Comparison of ENCODE assay signal across 8 cellular contexts in genomic region chr4:2799444-2799911, GRCh38. TPM values are rescaled to one million over a fixed set of nuclear protein-coding genes. Genes with fewer than 3 reads are reported as not detected.
DNase-seq lines count a peak whose midpoint lies in the region; ATAC-seq and TF ChIP-seq lines count a peak whose summit lies in the region.

No MANE protein-coding gene starts in this region.

- H3K36me3 Mint-ChIP-seq in T-cell = no peaks in the 10 kb centered on the region

- peak overlapping the region; percentile 90 for H3K27ac Mint-ChIP-seq in T-cell

- TF ChIP-seq EP300 in gastroesophageal sphincter (IDR thresholded peaks at IDR 0.05) = no peak
- no peak for TF ChIP-seq EP300 in sigmoid colon (IDR thresholded peaks at IDR 0.05)

- TF ChIP-seq CTCF in GM12875 (IDR thresholded peaks at IDR 0.05; ENCODE audit: borderline replicate concordance, insufficient read depth, low read depth, low read length) = no peak
- no peak for TF ChIP-seq CTCF in gastroesophageal sphincter (IDR thresholded peaks at IDR 0.05)
- TF ChIP-seq CTCF in sigmoid colon (IDR thresholded peaks at IDR 0.05) = no peak

- H3K27ac ChIP-seq in gastroesophageal sphincter = peak overlapping the region in 3 of 4 donors; percentile 77 to 83 (median 80)
- H3K27ac ChIP-seq in sigmoid colon = peak overlapping the region; percentile 71 to 81 (median 79)

- H3K4me1 ChIP-seq in gastroesophageal sphincter = peaks cover 0 to 98% (median 67%) of the 10 kb centered on the region in 3 donors
- H3K4me1 ChIP-seq in sigmoid colon = peaks cover 0 to 87% (median 70%) of the 10 kb centered on the region in 4 donors

- CTCF ChIA-PET in T-cell (lab: Charles Lee) = no interaction called here

- H3K4me1 Mint-ChIP-seq in T-cell = peaks cover 45 to 57% (median 55%) of the 10 kb centered on the region in 3 donors

- no peaks in the 10 kb centered on the region for H3K9me3 ChIP-seq in gastroesophageal sphincter
- no peaks in the 10 kb centered on the region for H3K9me3 ChIP-seq in sigmoid colon

- TF ChIP-seq POLR2A in gastroesophageal sphincter (IDR thresholded peaks at IDR 0.05) = no peak
- TF ChIP-seq POLR2A in sigmoid colon (IDR thresholded peaks at IDR 0.05) = no peak

- H3K4me3 Mint-ChIP-seq in T-cell = peak overlapping the region; percentile 41 to 80 (median 70)

- H3K27me3 Mint-ChIP-seq in T-cell = no peaks in the 10 kb centered on the region

- ATAC-seq in T-cell (replicated peaks in 1 of 4) (peak in 1 of 4 experiments; percentile 4), gastroesophageal sphincter (no peak), HG03175 (IDR thresholded peaks at IDR 0.05; ENCODE audit: unreplicated experiment) (no peak)

- H3K4me3 ChIP-seq in GM12875 (ENCODE audit: low read depth, low read length) = peak overlapping the region; percentile 60
- H3K4me3 ChIP-seq in gastroesophageal sphincter = peak overlapping the region in 1 of 2 donors; percentile 36
- peak overlapping the region in 3 of 4 donors; percentile 7 to 26 (median 14) for H3K4me3 ChIP-seq in sigmoid colon

- H3K36me3 ChIP-seq in gastroesophageal sphincter (no peaks in the 10 kb centered on the region), sigmoid colon (no peaks in the 10 kb centered on the region)

- DNase-seq in T-cell = peak in 4 of 34 experiments; percentile 2 to 24 (median 3)
- peak; percentile 71 for DNase-seq in sigmoid colon
- DNase-seq in GM19238 (ENCODE audit: insufficient read length, low spot score) = no peak
- no peak for DNase-seq in NCI-H1417 (lab: John Stamatoyannopoulos, UW)
- no peak for DNase-seq in SW 1271 (lab: John Stamatoyannopoulos, UW)

- WGBS in gastroesophageal sphincter (ENCODE audit: low coverage in 1 of 2), 2 donors = 60% methylated on average over 2 of the region's 10 CpGs; no CpG with 5 or more reads in 1 of the 2 donors
- WGBS in sigmoid colon, 2 donors = 50 to 89% methylated on average over 10 of the region's 10 CpGs

- intact Hi-C loops in sigmoid colon (cut with DNase I) = no loop called here

- POLR2A ChIA-PET in T-cell (lab: Charles Lee) = no interaction called here

- no peaks in the 10 kb centered on the region for H3K9me3 Mint-ChIP-seq in T-cell

- H3K27me3 ChIP-seq in gastroesophageal sphincter (no peaks in the 10 kb centered on the region), sigmoid colon (no peaks in the 10 kb centered on the region)

RNA-seq across cellular contexts. Expression of gene SH3BP2, which starts 6.6 kb away (rescaled TPM):
- total RNA-seq in T-cell (10 to 100 TPM; 44.0 to 68.2 (median 49.7) TPM), gastroesophageal sphincter (10 to 100 TPM; 26.8 to 36.4 (median 29.3) TPM), sigmoid colon (10 to 100 TPM; 18.4 to 49.3 (median 24.2) TPM)
- polyA plus RNA-seq in sigmoid colon = 10 to 100 TPM; 18.6 to 82.4 (median 35.6) TPM

RNA-seq across cellular contexts. Expression of gene TNIP2, which starts 43.3 kb away (rescaled TPM):
- 10 to 100 TPM; 39.5 to 65.3 (median 59.1) TPM for total RNA-seq in T-cell
- 10 to 100 TPM; 54.8 to 74.0 (median 70.4) TPM for total RNA-seq in gastroesophageal sphincter
- total RNA-seq in sigmoid colon = 10 to 100 TPM; 56.3 to 68.8 (median 66.9) TPM
- 10 to 100 TPM; 51.7 to 65.0 (median 51.8) TPM for polyA plus RNA-seq in sigmoid colon

RNA-seq across cellular contexts. Expression of gene ADD1, which starts 44.2 kb away (rescaled TPM):
- total RNA-seq in T-cell = 100 to 1,000 TPM; 241 to 274 (median 256) TPM
- 100 to 1,000 TPM; 230 to 384 (median 297) TPM for total RNA-seq in gastroesophageal sphincter
- 100 to 1,000 TPM; 166 to 378 (median 183) TPM for total RNA-seq in sigmoid colon
- polyA plus RNA-seq in sigmoid colon = 100 to 1,000 TPM; 113 to 162 (median 120) TPM
